Comparison of ENCODE assay signal across 10 cellular contexts in the genomic region with DNA sequence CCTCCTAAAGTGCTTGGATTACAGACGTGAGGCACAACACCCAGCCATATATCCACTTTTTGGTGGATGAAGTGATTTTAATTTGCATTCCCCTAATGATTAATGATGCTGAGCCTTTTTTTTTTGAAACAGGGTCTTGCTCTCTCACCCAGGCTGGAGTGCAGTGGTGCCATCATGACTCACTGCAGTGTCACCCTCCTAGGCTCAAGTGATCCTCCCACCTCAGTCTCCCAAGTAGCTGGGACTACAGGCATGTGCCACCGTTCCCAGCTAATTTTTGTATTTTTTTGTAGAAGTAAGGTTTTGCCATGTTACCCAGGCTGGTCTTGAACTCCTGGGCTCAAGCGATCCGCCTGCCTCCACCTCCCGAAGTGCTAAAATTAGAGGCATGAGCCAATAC. TPM values are rescaled to one million over a fixed set of nuclear protein-coding genes. Genes with fewer than 3 reads are reported as not detected.
"Had no signal": no experiment of that assay in that cellular context is flagged by ENCODE, and none has a peak within 500 bp of the region (broad histone marks: within the 10 kb centered on the region; RNA-seq: fewer than 3 reads in every experiment).

No MANE protein-coding gene starts in this region.

RNA-seq across cellular contexts. Expression of a gene that starts 8.0 kb away (rescaled TPM):
- total RNA-seq: kidney, lung, mesothelial cell of epicardium, mononuclear cell, natural killer cell, occipital lobe, osteocyte, upper lobe of left lung, urinary bladder had no signal
- polyA plus RNA-seq: immature natural killer cell had no signal

RNA-seq across cellular contexts. Expression of a gene that starts 30.6 kb away (rescaled TPM):
- total RNA-seq: occipital lobe had no signal
